ENCODE assay signal across 9 cellular contexts in the genomic region with DNA sequence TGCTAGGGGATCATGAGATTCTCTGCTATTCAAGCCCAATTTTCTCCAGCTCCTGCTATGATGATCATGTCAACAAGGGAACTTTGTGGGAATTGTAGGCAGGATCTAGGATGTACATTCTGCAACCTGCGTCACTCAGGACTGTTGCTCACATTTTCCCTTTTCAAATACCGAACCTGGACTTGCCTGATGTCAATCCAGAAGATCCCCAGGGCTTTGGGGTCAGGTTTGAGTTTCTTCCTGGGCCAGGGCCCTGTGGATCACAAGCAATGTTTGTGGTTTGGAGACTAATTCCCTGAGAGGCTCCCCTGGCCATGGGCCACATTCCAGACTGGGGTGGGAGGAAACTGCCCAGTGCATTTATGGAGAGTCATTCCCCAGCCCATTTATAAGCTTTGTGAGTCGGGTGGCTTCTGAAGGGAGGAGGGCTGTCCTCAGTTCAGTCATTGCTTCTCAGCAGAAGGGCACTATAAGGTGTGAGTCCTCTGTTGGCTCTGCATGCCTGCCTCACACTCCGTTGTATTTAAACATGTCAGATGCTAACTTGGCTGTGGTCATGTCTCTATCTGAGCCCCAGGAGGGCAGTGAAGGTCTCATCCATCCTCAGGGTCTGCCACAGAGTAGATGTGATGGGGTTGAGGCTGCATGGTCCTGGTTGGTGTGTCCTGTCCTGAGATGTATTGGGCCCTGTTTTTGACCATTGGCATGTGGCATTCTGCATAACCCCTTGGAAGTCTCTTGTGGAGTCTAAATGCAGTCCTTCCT. TPM values are rescaled to one million over a fixed set of nuclear protein-coding genes. Genes with fewer than 3 reads are reported as not detected.
A peak's percentile ranks its signal among the peaks of the same experiment; 100 is the strongest.
DNase-seq lines count a peak whose midpoint lies in the region; ATAC-seq and TF ChIP-seq lines count a peak whose summit lies in the region.
"Had no signal": no experiment of that assay in that cellular context is flagged by ENCODE, and none has a peak within 500 bp of the region (broad histone marks: within the 10 kb centered on the region; RNA-seq: fewer than 3 reads in every experiment).

No MANE protein-coding gene starts in this region.

- no peak overlapping the region for H3K4me3 Mint-ChIP-seq in activated T-helper 1 cell treated with anti-CD3 and anti-CD28 coated beads, Interleukin-12 subunit alpha, Interleukin-12 subunit beta, Interleukin-2, Interleukin-4 antibody, amounts not matched to agents 30 ng/mL and 10 ng/mL and 1 ng/mL, durations not matched to agents 14 hours and 24 hours and 36 hours

- peaks cover 2% of the 10 kb centered on the region for H3K36me3 Mint-ChIP-seq in activated T-helper 1 cell treated with anti-CD3 and anti-CD28 coated beads, Interleukin-12 subunit alpha, Interleukin-12 subunit beta, Interleukin-2, Interleukin-4 antibody, amounts not matched to agents 30 ng/mL and 10 ng/mL and 1 ng/mL, durations not matched to agents 14 hours and 24 hours and 36 hours (ENCODE audit: low read depth)

- H3K4me1 Mint-ChIP-seq in activated T-helper 1 cell treated with anti-CD3 and anti-CD28 coated beads, Interleukin-12 subunit alpha, Interleukin-12 subunit beta, Interleukin-2, Interleukin-4 antibody, amounts not matched to agents 30 ng/mL and 10 ng/mL and 1 ng/mL, durations not matched to agents 14 hours and 24 hours and 36 hours (ENCODE audit: low read depth): peaks cover 19% of the 10 kb centered on the region

- no peaks in the 10 kb centered on the region for H3K9me3 Mint-ChIP-seq in activated T-helper 1 cell treated with anti-CD3 and anti-CD28 coated beads, Interleukin-12 subunit alpha, Interleukin-12 subunit beta, Interleukin-2, Interleukin-4 antibody, amounts not matched to agents 30 ng/mL and 10 ng/mL and 1 ng/mL, durations not matched to agents 14 hours and 24 hours and 36 hours

- H3K27ac ChIP-seq in C4-2B (peak overlapping the region; percentile 19), RWPE1 (peak overlapping the region; percentile 98)

- intact Hi-C loops in posterior vena cava (cut with DNase I) (loop anchor here in 1 of 2 donors (5.0 kb wide), 1 partner anchor 1224 kb away; no protein-coding TSS in a partner anchor), left colon (cut with DNase I, micrococcal nuclease) (no loop called here)
- intact Hi-C loops in activated T-helper 1 cell treated with anti-CD3 and anti-CD28 coated beads, Interleukin-12 subunit alpha, Interleukin-12 subunit beta, Interleukin-2, Interleukin-4 antibody, amounts not matched to agents 30 ng/mL and 10 ng/mL and 1 ng/mL, durations not matched to agents 14 hours and 24 hours and 36 hours (cut with micrococcal nuclease): no loop called here

- H3K27ac Mint-ChIP-seq in activated T-helper 1 cell treated with anti-CD3 and anti-CD28 coated beads, Interleukin-12 subunit alpha, Interleukin-12 subunit beta, Interleukin-2, Interleukin-4 antibody, amounts not matched to agents 30 ng/mL and 10 ng/mL and 1 ng/mL, durations not matched to agents 14 hours and 24 hours and 36 hours: no peak overlapping the region

- DNase-seq in RWPE1 (ENCODE audit: low spot score) (peak; percentile 96), fibroblast of the conjunctiva (ENCODE audit: low read depth) (peak; percentile 96), posterior vena cava (ENCODE audit: low spot score) (peak; percentile 90), NCI-H1105 (lab: John Stamatoyannopoulos, UW) (no peak), left colon (no peak)
- DNase-seq in activated T-helper 1 cell treated with anti-CD3 and anti-CD28 coated beads, Interleukin-12 subunit alpha, Interleukin-12 subunit beta, Interleukin-2, Interleukin-4 antibody, amounts not matched to agents 30 ng/mL and 10 ng/mL and 1 ng/mL, durations not matched to agents 14 hours and 24 hours and 36 hours (ENCODE audit: low spot score): no peak
- DNase-seq in activated naive CD4-positive, alpha-beta T cell treated with Interleukin-2 at 50 U/mL for 16 hours: no peak
- DNase-seq: small intestine had no signal

- no peak for ATAC-seq in left colon

- POLR2A ChIA-PET in RWPE1 (lab: Yijun Ruan, JAX; ENCODE audit: low non-redundant PET): interaction anchor here (1.8 kb wide), 1 partner anchor 134 kb away, joined by 5 read pairs; no protein-coding TSS in a partner anchor

- TF ChIP-seq CTCF in C4-2B (conservative IDR thresholded peaks at IDR 0.05) (no peak), RWPE1 (conservative IDR thresholded peaks at IDR 0.05; ENCODE audit: low read depth) (no peak)

- peaks cover 20% of the 10 kb centered on the region for H3K27me3 Mint-ChIP-seq in activated T-helper 1 cell treated with anti-CD3 and anti-CD28 coated beads, Interleukin-12 subunit alpha, Interleukin-12 subunit beta, Interleukin-2, Interleukin-4 antibody, amounts not matched to agents 30 ng/mL and 10 ng/mL and 1 ng/mL, durations not matched to agents 14 hours and 24 hours and 36 hours (ENCODE audit: insufficient read depth)

- CTCF ChIA-PET in RWPE1 (lab: Yijun Ruan, JAX): interaction anchor here (0.6 to 3.5 kb wide), 6 partner anchors 11 to 125 kb away, joined by 3 to 16 read pairs (median 4); no protein-coding TSS in a partner anchor

RNA-seq across cellular contexts. Expression of a gene that starts 6.5 kb away (rescaled TPM):
- total RNA-seq in posterior vena cava: not detected
- 0.73 and 0.93 TPM in 2 replicates for total RNA-seq in activated T-helper 1 cell treated with anti-CD3 and anti-CD28 coated beads, Interleukin-12 subunit alpha, Interleukin-12 subunit beta, Interleukin-2, Interleukin-4 antibody, amounts not matched to agents 30 ng/mL and 10 ng/mL and 1 ng/mL, durations not matched to agents 14 hours and 24 hours and 36 hours
- under 1 TPM in 1 of 2 donors, not detected in 1; 0.20 TPM for total RNA-seq in left colon

RNA-seq across cellular contexts. Expression of a gene that starts 10.4 kb away (rescaled TPM):
- not detected for total RNA-seq in posterior vena cava
- not detected in 2 replicates for total RNA-seq in activated T-helper 1 cell treated with anti-CD3 and anti-CD28 coated beads, Interleukin-12 subunit alpha, Interleukin-12 subunit beta, Interleukin-2, Interleukin-4 antibody, amounts not matched to agents 30 ng/mL and 10 ng/mL and 1 ng/mL, durations not matched to agents 14 hours and 24 hours and 36 hours
- total RNA-seq in left colon: not detected

RNA-seq across cellular contexts. Expression of a gene that starts 40.2 kb away (rescaled TPM):
- total RNA-seq in posterior vena cava (not detected), left colon (not detected)
- not detected in 2 replicates for total RNA-seq in activated T-helper 1 cell treated with anti-CD3 and anti-CD28 coated beads, Interleukin-12 subunit alpha, Interleukin-12 subunit beta, Interleukin-2, Interleukin-4 antibody, amounts not matched to agents 30 ng/mL and 10 ng/mL and 1 ng/mL, durations not matched to agents 14 hours and 24 hours and 36 hours

RNA-seq across cellular contexts. Expression of a gene that starts 47.9 kb away (rescaled TPM):
- total RNA-seq in posterior vena cava (1 to 10 TPM; 4.1 to 6.8 TPM), left colon (under 1 TPM; 0.78 to 0.89 TPM)
- total RNA-seq in activated T-helper 1 cell treated with anti-CD3 and anti-CD28 coated beads, Interleukin-12 subunit alpha, Interleukin-12 subunit beta, Interleukin-2, Interleukin-4 antibody, amounts not matched to agents 30 ng/mL and 10 ng/mL and 1 ng/mL, durations not matched to agents 14 hours and 24 hours and 36 hours: 15.5 and 21.2 TPM in 2 replicates

Comparison
In these comparisons a context has a peak if more than half of its experiments do, and no peak if none do; other contexts are left out.
1. DNase-seq: peak in RWPE1 (single experiment), fibroblast of the conjunctiva (single experiment) and posterior vena cava (single experiment); none in activated T-helper 1 cell treated with anti-CD3 and anti-CD28 coated beads, Interleukin-12 subunit alpha, Interleukin-12 subunit beta, Interleukin-2, Interleukin-4 antibody, amounts not matched to agents 30 ng/mL and 10 ng/mL and 1 ng/mL, durations not matched to agents 14 hours and 24 hours and 36 hours (single experiment), activated naive CD4-positive, alpha-beta T cell treated with Interleukin-2 at 50 U/mL for 16 hours (single experiment), NCI-H1105 (single experiment) and left colon (0 of 2).